ENCODE assay signal across 10 cellular contexts in the genomic region with DNA sequence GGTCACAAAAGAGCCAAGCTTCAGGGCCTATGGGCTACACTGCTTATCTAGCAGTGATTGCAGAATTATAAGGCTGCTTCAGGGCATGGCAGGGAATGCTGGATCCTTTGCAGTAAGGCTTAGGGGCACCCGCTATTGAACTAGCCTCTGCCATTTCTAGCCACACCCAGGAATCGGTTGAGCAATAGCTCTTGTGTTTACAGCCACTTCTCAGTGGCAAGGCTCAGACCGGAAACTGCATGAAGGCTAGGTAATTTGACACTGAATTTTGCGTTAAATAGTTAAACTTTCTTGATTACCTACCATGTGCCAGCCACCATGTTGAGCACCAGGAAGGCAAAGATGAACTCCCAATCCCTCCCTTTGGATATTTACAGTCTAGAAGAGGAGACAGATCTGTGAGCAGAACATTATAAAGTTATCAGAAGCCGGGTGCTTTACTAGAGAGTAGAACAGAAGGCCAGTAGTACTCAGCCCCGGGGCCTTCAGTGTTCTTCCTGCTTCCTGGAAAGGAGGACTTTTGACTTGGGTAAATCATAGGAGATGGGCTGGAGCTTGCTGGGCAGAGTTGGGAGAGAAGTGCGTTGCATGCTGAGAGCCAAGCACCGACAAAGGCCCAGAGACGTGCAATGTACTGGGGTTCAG.
DNase-seq lines count a peak whose midpoint lies in the region; ATAC-seq and TF ChIP-seq lines count a peak whose summit lies in the region.
"Had no signal": no experiment of that assay in that cellular context is flagged by ENCODE, and none has a peak within 500 bp of the region (broad histone marks: within the 10 kb centered on the region; RNA-seq: fewer than 3 reads in every experiment).

No MANE protein-coding gene starts in this region.

- DNase-seq in ELF-1 (ENCODE audit: low read depth, low spot score) (peak; percentile 63), NCI-H146 treated with DMSO at 0.1 percent for 48 hours (lab: John Stamatoyannopoulos, UW; ENCODE audit: unreplicated experiment) (peak; percentile 76), MCF 10A (ENCODE audit: unreplicated experiment) (peak; percentile 96), natural killer cell (no peak), head of caudate nucleus (no peak), osteocyte (ENCODE audit: extremely low spot score, unreplicated experiment) (no peak), NCI-H82 (lab: John Stamatoyannopoulos, UW) (no peak)
- DNase-seq in stimulated activated naive CD4-positive, alpha-beta T cell (lab: John Stamatoyannopoulos, UW): no peak
- DNase-seq: activated T-cell treated with anti-CD3 and anti-CD28 coated beads, Interleukin-2, amount 50 U/mL, for 1 hour had no signal

- TSS peak; percentile 85 for BruUV-seq in MCF 10A (replicated peaks; lab: Mats Ljungman, UMichigan)

- H3K4me1 Mint-ChIP-seq in MCF 10A (ENCODE audit: insufficient read depth, unreplicated experiment) (peaks cover 21% of the 10 kb centered on the region), natural killer cell (peaks cover 20 to 27% of the 10 kb centered on the region in 2 donors), osteocyte (ENCODE audit: unreplicated experiment) (peaks cover 10% of the 10 kb centered on the region)

- H3K36me3 Mint-ChIP-seq in MCF 10A (ENCODE audit: insufficient read depth, unreplicated experiment) (peaks cover 5% of the 10 kb centered on the region), natural killer cell (no peaks in the 10 kb centered on the region), osteocyte (ENCODE audit: unreplicated experiment) (no peaks in the 10 kb centered on the region)

- intact Hi-C loops in MCF 10A (cut with micrococcal nuclease) (loop anchor here (5.0 kb wide), 1 partner anchor 97 kb away; the partner anchor contains the start of gene LPGAT1), natural killer cell (cut with micrococcal nuclease) (no loop called here), head of caudate nucleus (cut with DNase I) (no loop called here)

- ATAC-seq in natural killer cell: peak in 2 of 3 donors; percentile 46 to 58
- ATAC-seq: GM12878 had no signal

- H3K27me3 Mint-ChIP-seq in MCF 10A (ENCODE audit: insufficient read depth, unreplicated experiment): no peaks in the 10 kb centered on the region
- H3K27me3 Mint-ChIP-seq in natural killer cell (ENCODE audit: low read depth in 2 of 2): peaks cover 0 to 3% of the 10 kb centered on the region in 2 donors
- no peaks in the 10 kb centered on the region for H3K27me3 Mint-ChIP-seq in osteocyte (ENCODE audit: unreplicated experiment)

- H3K4me3 Mint-ChIP-seq in MCF 10A (ENCODE audit: unreplicated experiment) (peak overlapping the region; percentile 62), natural killer cell (no peak overlapping the region), osteocyte (ENCODE audit: unreplicated experiment) (no peak overlapping the region)

- CTCF ChIA-PET in MCF 10A (lab: Yijun Ruan, JAX): interaction anchor here (0.6 to 10.5 kb wide), 14 partner anchors 9 to 527 kb away, joined by 3 to 127 read pairs (median 3); no protein-coding TSS in a partner anchor

- TF ChIP-seq CTCF in MCF 10A (IDR thresholded peaks at IDR 0.05; ENCODE audit: unreplicated experiment): no peak
- no peak for TF ChIP-seq CTCF in natural killer cell (IDR thresholded peaks at IDR 0.05)
- TF ChIP-seq CTCF in osteocyte (IDR thresholded peaks at IDR 0.05): no peak

- H3K9me3 Mint-ChIP-seq in MCF 10A (ENCODE audit: unreplicated experiment) (no peaks in the 10 kb centered on the region), natural killer cell (no peaks in the 10 kb centered on the region), osteocyte (ENCODE audit: unreplicated experiment) (no peaks in the 10 kb centered on the region)

- POLR2A ChIA-PET in MCF 10A (lab: Yijun Ruan, JAX): interaction anchor here (0.6 to 5.3 kb wide), 25 partner anchors 9 to 248 kb away, joined by 3 to 54 read pairs (median 4); partner anchors contain the start of genes DTL and INTS7

- H3K27ac Mint-ChIP-seq in MCF 10A (ENCODE audit: low read depth, unreplicated experiment): peak overlapping the region; percentile 95
- peak overlapping the region; percentile 37 to 53 for H3K27ac Mint-ChIP-seq in natural killer cell
- H3K27ac Mint-ChIP-seq in osteocyte (ENCODE audit: unreplicated experiment): no peak overlapping the region

Comparison
In these comparisons a context has a peak if more than half of its experiments do, and no peak if none do; other contexts are left out.
1. DNase-seq: peak in ELF-1 (single experiment), NCI-H146 treated with DMSO at 0.1 percent for 48 hours (single experiment) and MCF 10A (single experiment); none in natural killer cell (single experiment), head of caudate nucleus (0 of 42), osteocyte (single experiment), stimulated activated naive CD4-positive, alpha-beta T cell (0 of 6) and NCI-H82 (single experiment).